21 cellular contexts compared by ENCODE assay signal in the genomic region with DNA sequence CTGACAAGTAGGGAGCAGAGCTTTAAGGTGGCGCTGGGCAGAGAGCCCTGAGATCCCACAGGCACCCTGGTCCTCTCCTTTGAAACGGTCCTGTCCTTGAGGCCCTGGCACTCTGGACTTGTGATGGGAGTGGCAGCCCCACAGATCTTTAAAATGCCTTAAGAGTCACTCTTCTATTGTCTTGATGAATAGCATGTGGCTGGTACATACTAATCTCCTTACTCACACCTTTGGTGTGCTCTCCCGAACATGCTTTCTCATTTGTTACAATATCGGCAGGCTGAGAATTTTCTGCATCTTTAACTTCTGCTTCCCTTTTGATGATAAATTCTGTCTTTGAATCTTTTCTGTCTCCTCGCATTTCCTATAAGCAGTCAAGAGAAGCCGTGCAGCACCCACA.
DNase-seq lines count a peak whose midpoint lies in the region; ATAC-seq, FAIRE-seq and TF ChIP-seq lines count a peak whose summit lies in the region.
"Had no signal": no experiment of that assay in that cellular context is flagged by ENCODE, and none has a peak within 500 bp of the region (broad histone marks: within the 10 kb centered on the region; RNA-seq: fewer than 3 reads in every experiment).

No MANE protein-coding gene starts in this region.

- dilution Hi-C loops in mammary epithelial cell (cut with HindIII; ENCODE audit: low sequenced_read_pairs) = loop anchor here (5.0 kb wide), 1 partner anchor 44 kb away; no protein-coding TSS in a partner anchor
- dilution Hi-C loops in keratinocyte (cut with MboI; ENCODE audit: extremely low pct_ligation_motif_present, low sequenced_read_pairs) = no loop called here

- no peak for TF ChIP-seq CTCF in MCF 10A (IDR thresholded peaks at IDR 0.05; ENCODE audit: unreplicated experiment)
- no peak for TF ChIP-seq CTCF in breast epithelium (IDR thresholded peaks at IDR 0.05)
- no peak for TF ChIP-seq CTCF in mammary epithelial cell (conservative IDR thresholded peaks at IDR 0.05 in 1 of 2, IDR thresholded peaks at IDR 0.05 in 1 of 2; ENCODE audit: extremely low read depth in 1 of 2, insufficient read depth in 1 of 2, low read depth in 1 of 2, low read length in 2 of 2)
- no peak for TF ChIP-seq CTCF in keratinocyte (optimal IDR thresholded peaks at IDR 0.05 in 1 of 3, IDR thresholded peaks at IDR 0.05 in 1 of 3, conservative IDR thresholded peaks at IDR 0.05 in 1 of 3; ENCODE audit: extremely low read depth in 1 of 3, insufficient read depth in 2 of 3, low read length in 3 of 3)
- no peak for TF ChIP-seq CTCF in WTC11 (IDR thresholded peaks at IDR 0.05)
- TF ChIP-seq CTCF in colonic mucosa (IDR thresholded peaks at IDR 0.05) = no peak

- BruUV-seq in MCF 10A (replicated peaks; lab: Mats Ljungman, UMichigan) = no TSS peak
- no TSS peak for BruUV-seq in mammary epithelial cell (replicated peaks; lab: Mats Ljungman, UMichigan)

- no peak for ATAC-seq in WTC11
- no peak for ATAC-seq in HG03045 (IDR thresholded peaks at IDR 0.05; ENCODE audit: unreplicated experiment)

- CTCF ChIA-PET in MCF 10A (lab: Yijun Ruan, JAX) = no interaction called here
- CTCF ChIA-PET in mammary epithelial cell (lab: Charles Lee; ENCODE audit: low non-redundant PET) = no interaction called here
- CTCF ChIA-PET in WTC11 (lab: Charles Lee) = no interaction called here

- H3K4me1 Mint-ChIP-seq in MCF 10A (ENCODE audit: insufficient read depth, unreplicated experiment) (peaks cover 49% of the 10 kb centered on the region), WTC11 (0 out of 2 replicates have a peak, but pooled peaks cover 4% of the 10 kb centered on the region)
- H3K4me1 Mint-ChIP-seq: H9 had no signal

- POLR2A ChIA-PET in MCF 10A (lab: Yijun Ruan, JAX) (interaction anchor here (0.6 to 8.8 kb wide), 3 partner anchors 329 to 361 kb away, joined by 4 to 103 read pairs (median 22); partner anchors contain the start of gene TFAP2A), WTC11 (lab: Charles Lee) (no interaction called here)

- no peak overlapping the region for H3K4me3 Mint-ChIP-seq in MCF 10A (ENCODE audit: unreplicated experiment)
- H3K4me3 Mint-ChIP-seq in WTC11 = no peak overlapping the region
- H3K4me3 Mint-ChIP-seq: H9, HFFc6 had no signal

- H3K4me2 ChIP-seq in mammary epithelial cell (ENCODE audit: insufficient read depth, low read depth, low read length) = no peak overlapping the region
- H3K4me2 ChIP-seq in keratinocyte (ENCODE audit: control insufficient read depth, extremely low read depth, insufficient read depth, low read depth, low read length) = peak overlapping the region; percentile 45

- H3K36me3 Mint-ChIP-seq in MCF 10A (ENCODE audit: insufficient read depth, unreplicated experiment) (no peaks in the 10 kb centered on the region), WTC11 (no peaks in the 10 kb centered on the region)

- DNase-seq in MCF 10A (ENCODE audit: unreplicated experiment) = no peak
- DNase-seq in breast epithelium (ENCODE audit: low spot score in 2 of 2) = no peak
- DNase-seq in mammary epithelial cell = peak; percentile 26
- no peak for DNase-seq in keratinocyte (ENCODE audit: low read depth, low spot score)
- DNase-seq in WTC11 (ENCODE audit: low spot score) = no peak
- no peak for DNase-seq in colonic mucosa
- no peak for DNase-seq in head of caudate nucleus
- DNase-seq: 8988T, C1 segment of cervical spinal cord, EL, GF-D8, H9, HFFc6, KG1, NCI-H1694 treated with DMSO at 0.1 percent for 48 hours, NCI-H2081 treated with DMSO at 0.1 percent for 48 hours, NCI-H446, NCI-H526, SHP77 had no signal

- H3K27ac ChIP-seq in breast epithelium (no peak overlapping the region), mammary epithelial cell (ENCODE audit: insufficient read depth, low read depth, low read length) (peak overlapping the region; percentile 15), keratinocyte (ENCODE audit: control insufficient read depth, insufficient read depth, low read length) (peak overlapping the region; percentile 31), colonic mucosa (no peak overlapping the region)

- H3K9me3 ChIP-seq in breast epithelium (no peaks in the 10 kb centered on the region), mammary epithelial cell (replicated peaks; ENCODE audit: insufficient read depth, low read length) (no peaks in the 10 kb centered on the region), keratinocyte (ENCODE audit: control insufficient read depth, low read depth, low read length) (no peaks in the 10 kb centered on the region), colonic mucosa (no peaks in the 10 kb centered on the region)

- no peak overlapping the region for H3K9ac ChIP-seq in mammary epithelial cell (ENCODE audit: insufficient read depth, low read length)
- H3K9ac ChIP-seq in keratinocyte (ENCODE audit: control insufficient read depth, extremely low read depth, insufficient read depth, low read length) = peak overlapping the region; percentile 4
- H3K9ac ChIP-seq in colonic mucosa (ENCODE audit: low read depth in 2 of 2, low read length in 2 of 2) = no peak overlapping the region

- H3K9me3 Mint-ChIP-seq in MCF 10A (ENCODE audit: unreplicated experiment) = no peaks in the 10 kb centered on the region
- no peaks in the 10 kb centered on the region for H3K9me3 Mint-ChIP-seq in WTC11
- H3K9me3 Mint-ChIP-seq: H9, HFFc6 had no signal

- 64% methylated on average over 6 of the region's 6 CpGs for WGBS in mammary epithelial cell (ENCODE audit: low coverage, missing lambda C conversion rate)

- no peaks in the 10 kb centered on the region for H3K9me1 ChIP-seq in keratinocyte (ENCODE audit: control insufficient read depth, extremely low read depth, insufficient read depth, low read length)

- H3K4me1 ChIP-seq in breast epithelium (no peaks in the 10 kb centered on the region), mammary epithelial cell (ENCODE audit: insufficient read depth, low read length) (peaks cover 37% of the 10 kb centered on the region), keratinocyte (ENCODE audit: control insufficient read depth, extremely low read depth, insufficient read depth, low read length) (peaks cover 42% of the 10 kb centered on the region), colonic mucosa (no peaks in the 10 kb centered on the region)

- in situ Hi-C loops in mammary epithelial cell (cut with MboI; ENCODE audit: low sequenced_read_pairs in 2 of 2) = loop anchor here (10.0 kb wide), 2 partner anchors 324 to 334 kb away; partner anchors contain the start of gene TFAP2A (in 1 of the 2)

- H3K4me3 ChIP-seq in breast epithelium (no peak overlapping the region), mammary epithelial cell (replicated peaks in 1 of 3; ENCODE audit: insufficient read depth in 1 of 3, low read depth in 2 of 3, low read length in 3 of 3) (no peak overlapping the region), keratinocyte (ENCODE audit: control insufficient read depth in 2 of 3, extremely low read depth in 1 of 3, insufficient read depth in 2 of 3, low read depth in 1 of 3, low read length in 3 of 3) (no peak overlapping the region), colonic mucosa (no peak overlapping the region)

- H3K27me3 Mint-ChIP-seq in MCF 10A (ENCODE audit: insufficient read depth, unreplicated experiment) (no peaks in the 10 kb centered on the region), WTC11 (ENCODE audit: low read depth) (no peaks in the 10 kb centered on the region)

- FAIRE-seq in keratinocyte (lab: Jason Lieb, UNC) = peak; percentile 36
- FAIRE-seq: GM19239 had no signal

- TF ChIP-seq POLR2A in breast epithelium (IDR thresholded peaks at IDR 0.05) = no peak

- H4K20me1 ChIP-seq in mammary epithelial cell (ENCODE audit: insufficient read depth, low read length) = no peaks in the 10 kb centered on the region
- H4K20me1 ChIP-seq in keratinocyte (ENCODE audit: control insufficient read depth, extremely low read depth, insufficient read depth, low read length) = no peaks in the 10 kb centered on the region

- H3K36me3 ChIP-seq in breast epithelium (no peaks in the 10 kb centered on the region), mammary epithelial cell (ENCODE audit: insufficient read depth, low read length) (no peaks in the 10 kb centered on the region), keratinocyte (ENCODE audit: control insufficient read depth in 2 of 2, extremely low read depth in 1 of 2, insufficient read depth in 2 of 2, low read length in 2 of 2) (no peaks in the 10 kb centered on the region), colonic mucosa (no peaks in the 10 kb centered on the region)

- peak overlapping the region; percentile 42 for H2AFZ ChIP-seq in mammary epithelial cell (ENCODE audit: low read depth, low read length)
- peak overlapping the region; percentile 58 for H2AFZ ChIP-seq in keratinocyte (ENCODE audit: control insufficient read depth, low read length)

- H3K27ac Mint-ChIP-seq in MCF 10A (ENCODE audit: low read depth, unreplicated experiment) = peak overlapping the region; percentile 53
- H3K27ac Mint-ChIP-seq in WTC11 = no peak overlapping the region
- H3K27ac Mint-ChIP-seq: H9, HFFc6 had no signal

- no peaks in the 10 kb centered on the region for H3K27me3 ChIP-seq in breast epithelium
- no peaks in the 10 kb centered on the region for H3K27me3 ChIP-seq in mammary epithelial cell (ENCODE audit: insufficient read depth, low read length)
- H3K27me3 ChIP-seq in keratinocyte (ENCODE audit: control insufficient read depth, extremely low read depth, insufficient read depth, low read length) = no peaks in the 10 kb centered on the region
- H3K27me3 ChIP-seq in colonic mucosa = no peaks in the 10 kb centered on the region

- H3K79me2 ChIP-seq in mammary epithelial cell (ENCODE audit: insufficient read depth, low read length) (no peaks in the 10 kb centered on the region), keratinocyte (ENCODE audit: control insufficient read depth, insufficient read depth, low read length) (no peaks in the 10 kb centered on the region)

- intact Hi-C loops in MCF 10A (cut with micrococcal nuclease) = loop anchor here (5.0 kb wide), 4 partner anchors 156 to 1099 kb away; no protein-coding TSS in a partner anchor
- intact Hi-C loops in breast epithelium (cut with DNase I; ENCODE audit: low total_unique reads) = no loop called here
- intact Hi-C loops in mammary epithelial cell (cut with micrococcal nuclease) = loop anchor here (5.0 kb wide), 2 partner anchors 539 to 829 kb away; no protein-coding TSS in a partner anchor
- intact Hi-C loops in colonic mucosa (cut with DNase I) = no loop called here
- intact Hi-C loops in head of caudate nucleus (cut with DNase I) = no loop called here

TF ChIP-seq in WTC11, 78 proteins besides CTCF, POLR2A, EP300 and RAD21 (continues in another document):
- TF ChIP-seq CREM (CRISPR knock-in tag; IDR thresholded peaks at IDR 0.05) (no peak), IRF1 (CRISPR knock-in tag; IDR thresholded peaks at IDR 0.05) (no peak)

Comparison
In these comparisons a context has a peak if more than half of its experiments do, and no peak if none do; other contexts are left out.
1. H3K27ac ChIP-seq: peak in mammary epithelial cell (single experiment) and keratinocyte (single experiment); none in breast epithelium (0 of 2) and colonic mucosa (single experiment).
2. intact Hi-C loops: an anchor here in MCF 10A (5.0 kb wide) and mammary epithelial cell (5.0 kb wide); none called in breast epithelium, colonic mucosa and head of caudate nucleus.